In the genomic region with DNA sequence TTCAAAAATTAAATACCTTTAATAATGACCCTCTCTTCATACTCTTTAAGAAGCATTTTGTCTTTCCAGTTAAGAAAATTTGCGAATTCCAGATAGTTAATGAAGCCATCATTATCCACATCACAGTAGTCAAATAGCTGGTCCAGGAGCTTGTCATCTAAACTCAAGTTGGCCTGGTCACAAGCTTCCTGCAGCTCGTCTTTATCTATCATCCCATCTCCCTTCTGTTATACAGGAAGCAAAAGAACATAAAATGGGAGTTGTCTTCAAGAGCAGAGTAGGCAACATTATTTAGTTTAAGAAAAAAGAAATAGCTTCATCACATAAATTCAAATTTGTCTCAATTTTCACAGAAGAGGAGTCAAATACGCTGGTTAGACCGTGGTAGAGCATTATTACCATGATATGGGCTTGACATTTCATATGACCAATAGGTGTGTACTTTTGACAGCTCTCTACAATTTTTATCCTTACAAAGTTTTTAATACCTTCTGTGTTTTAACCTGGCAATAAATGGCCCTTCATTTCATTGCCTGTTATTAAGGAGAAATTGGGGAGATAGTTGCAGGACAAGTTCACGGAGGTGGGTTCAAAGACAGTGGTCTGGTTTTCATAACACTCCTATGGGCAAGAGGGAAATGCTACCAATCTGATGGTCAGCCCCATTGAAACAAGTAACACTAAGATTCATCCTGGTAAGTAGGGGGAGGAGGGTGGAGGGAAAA, we compare ENCODE assay signal across 11 cellular contexts. TPM values are rescaled to one million over a fixed set of nuclear protein-coding genes. Genes with fewer than 3 reads are reported as not detected.
DNase-seq lines count a peak whose midpoint lies in the region; ATAC-seq and TF ChIP-seq lines count a peak whose summit lies in the region.
"Had no signal": no experiment of that assay in that cellular context is flagged by ENCODE, and none has a peak within 500 bp of the region (broad histone marks: within the 10 kb centered on the region; RNA-seq: fewer than 3 reads in every experiment).

No MANE protein-coding gene starts in this region.

- no peaks in the 10 kb centered on the region for H3K27me3 Mint-ChIP-seq in T-cell

- 51 to 52% methylated on average over 5 of the region's 5 CpGs for WGBS in lung, 2 donors

- CTCF ChIA-PET in PC-3 (lab: Charles Lee): no interaction called here
- CTCF ChIA-PET in T-cell (lab: Charles Lee): interaction anchor here (0.6 to 0.7 kb wide), 2 partner anchors 11 to 1992 kb away, joined by 3 read pairs; no protein-coding TSS in a partner anchor

- H3K4me1 ChIP-seq in PC-3 (ENCODE audit: insufficient read depth, low read length): peaks cover 24% of the 10 kb centered on the region
- H3K4me1 ChIP-seq in lung (ENCODE audit: control insufficient read depth in 2 of 2, insufficient read depth in 2 of 2, low read length in 2 of 2): peaks cover 0 to 2% of the 10 kb centered on the region in 2 donors
- peaks cover 0 to 16% (median 11%) of the 10 kb centered on the region in 4 donors for H3K4me1 ChIP-seq in tibial artery

- H3K9ac ChIP-seq in PC-3 (ENCODE audit: low read length): peak overlapping the region; percentile 35; the same call in 1 of the 2 replicates

- H3F3A ChIP-seq in PC-3 (ENCODE audit: low read length, unreplicated experiment): no peaks in the 10 kb centered on the region

- H2AFZ ChIP-seq in PC-3 (ENCODE audit: low read length): peak overlapping the region; percentile 75

- ATAC-seq in PC-3: no peak
- ATAC-seq in lung (ENCODE audit: insufficient read depth, low FRiP score): no peak
- ATAC-seq in T-cell (replicated peaks in 1 of 4): no peak

- peak overlapping the region; percentile 41; the same call in 1 of the 2 replicates for H3K4me3 ChIP-seq in PC-3 (ENCODE audit: low read length)
- H3K4me3 ChIP-seq in choroid plexus epithelial cell (ENCODE audit: low read depth, low read length): peak overlapping the region; percentile 22
- H3K4me3 ChIP-seq in lung: no peak overlapping the region
- H3K4me3 ChIP-seq in tibial artery: peak overlapping the region in 1 of 2 donors; percentile 40

- TSS peak; percentile 91 for BruUV-seq in PC-3 (replicated peaks; lab: Mats Ljungman, UMichigan)

- no peaks in the 10 kb centered on the region for H3K79me2 ChIP-seq in PC-3 (ENCODE audit: low read length)

- DNase-seq in PC-3 (peak; percentile 15), choroid plexus epithelial cell (ENCODE audit: low read depth) (no peak), lung (ENCODE audit: low spot score) (no peak), tibial artery (no peak), NAMALWA (ENCODE audit: low spot score) (no peak), mucosa of gallbladder (ENCODE audit: low spot score) (no peak), T-cell (no peak)
- DNase-seq: activated CD4-positive, alpha-beta T cell treated with anti-CD3 and anti-CD28 coated beads for 48 hours; activated naive CD4-positive, alpha-beta T cell treated with anti-CD3 and anti-CD28 coated beads, Interleukin-2, amount 10 ng/mL, durations not matched to agents 7 days and 5 days; NCI-H2107; SIG-M5 had no signal

- H3K4me1 Mint-ChIP-seq in T-cell: no peaks in the 10 kb centered on the region
- H3K4me1 Mint-ChIP-seq: activated naive CD4-positive, alpha-beta T cell treated with anti-CD3 and anti-CD28 coated beads, Interleukin-2, amount 10 ng/mL, durations not matched to agents 7 days and 5 days had no signal

- no peaks in the 10 kb centered on the region for H3K36me3 Mint-ChIP-seq in T-cell
- H3K36me3 Mint-ChIP-seq: activated naive CD4-positive, alpha-beta T cell treated with anti-CD3 and anti-CD28 coated beads, Interleukin-2, amount 10 ng/mL, durations not matched to agents 7 days and 5 days had no signal

- H3K9me2 ChIP-seq in PC-3 (replicated peaks; ENCODE audit: low read length): no peaks in the 10 kb centered on the region

- H3K4me2 ChIP-seq in PC-3 (ENCODE audit: low read length): peak overlapping the region; percentile 78

- H3K27ac Mint-ChIP-seq in T-cell: no peak overlapping the region
- H3K27ac Mint-ChIP-seq: activated naive CD4-positive, alpha-beta T cell treated with anti-CD3 and anti-CD28 coated beads, Interleukin-2, amount 10 ng/mL, durations not matched to agents 7 days and 5 days had no signal

- POLR2A ChIA-PET in PC-3 (lab: Charles Lee; ENCODE audit: unreplicated experiment) (interaction anchor here (0.5 to 0.6 kb wide), 2 partner anchors 64 to 733 kb away, joined by 3 to 5 read pairs; no protein-coding TSS in a partner anchor), T-cell (lab: Charles Lee) (interaction anchor here (0.5 to 0.6 kb wide), 3 partner anchors 9 to 365 kb away, joined by 3 to 4 read pairs (median 3); no protein-coding TSS in a partner anchor)

- H3K9me3 ChIP-seq in PC-3 (ENCODE audit: low read length): no peaks in the 10 kb centered on the region
- H3K9me3 ChIP-seq in lung (ENCODE audit: control insufficient read depth in 2 of 2, insufficient read depth in 1 of 2, low read length in 1 of 2): no peaks in the 10 kb centered on the region
- H3K9me3 ChIP-seq in tibial artery: no peaks in the 10 kb centered on the region

- no peaks in the 10 kb centered on the region for H4K20me1 ChIP-seq in PC-3 (ENCODE audit: low read length)

- H3K9me3 Mint-ChIP-seq in T-cell: no peaks in the 10 kb centered on the region
- H3K9me3 Mint-ChIP-seq: activated naive CD4-positive, alpha-beta T cell treated with anti-CD3 and anti-CD28 coated beads, Interleukin-2, amount 10 ng/mL, durations not matched to agents 7 days and 5 days had no signal

- H3K36me3 ChIP-seq in PC-3 (ENCODE audit: low read depth, low read length) (no peaks in the 10 kb centered on the region), lung (ENCODE audit: control insufficient read depth in 2 of 2, insufficient read depth in 2 of 2, low read length in 2 of 2) (no peaks in the 10 kb centered on the region), tibial artery (no peaks in the 10 kb centered on the region)

- intact Hi-C loops in PC-3 (cut with micrococcal nuclease) (loop anchor here (1.0 to 5.0 kb wide), 5 partner anchors 59 to 298 kb away; a partner anchor contains a TSS), tibial artery (cut with DNase I; ENCODE audit: low total_unique reads) (loop anchor here (5.0 kb wide), 1 partner anchor 59 kb away; a partner anchor contains a TSS)

- H3K27me3 ChIP-seq in PC-3 (ENCODE audit: low read length) (no peaks in the 10 kb centered on the region), lung (ENCODE audit: control insufficient read depth, insufficient read depth) (no peaks in the 10 kb centered on the region), tibial artery (no peaks in the 10 kb centered on the region)

- TF ChIP-seq CTCF in PC-3 (conservative IDR thresholded peaks at IDR 0.05; ENCODE audit: low read depth, low read length): no peak
- no peak for TF ChIP-seq CTCF in choroid plexus epithelial cell (conservative IDR thresholded peaks at IDR 0.05; ENCODE audit: low read depth, low read length)
- TF ChIP-seq CTCF in lung (IDR thresholded peaks at IDR 0.05; ENCODE audit: control extremely low read depth, extremely low read depth): no peak
- no peak for TF ChIP-seq CTCF in tibial artery (IDR thresholded peaks at IDR 0.05)

- no peak overlapping the region for H3K4me3 Mint-ChIP-seq in T-cell
- H3K4me3 Mint-ChIP-seq: activated naive CD4-positive, alpha-beta T cell treated with anti-CD3 and anti-CD28 coated beads, Interleukin-2, amount 10 ng/mL, durations not matched to agents 7 days and 5 days had no signal

- H3K27ac ChIP-seq in PC-3 (ENCODE audit: low read length): peak overlapping the region; percentile 84
- H3K27ac ChIP-seq in lung (ENCODE audit: low read depth in 1 of 2, low read length in 1 of 2): peak overlapping the region; percentile 7 to 81
- H3K27ac ChIP-seq in tibial artery: peak overlapping the region; percentile 61 to 64

RNA-seq across cellular contexts. Expression of a gene that starts 45.4 kb away (rescaled TPM):
- total RNA-seq in PC-3 (2014; rRNA removed) (not detected in 2 replicates), lung (10 to 100 TPM in 1 of 2 donors, 1 to 10 TPM in 1; 6.0 to 12.5 TPM), mucosa of gallbladder (0.75 TPM), T-cell (1 to 10 TPM in 3 of 5 donors, under 1 TPM in 1, not detected in 1; 0.95 to 1.8 (median 1.2) TPM)
- polyA plus RNA-seq in lung: 1 to 10 TPM; 1.4 to 2.2 TPM

RNA-seq across cellular contexts. Expression of a gene that starts 58.3 kb away (rescaled TPM):
- total RNA-seq in PC-3 (2014; rRNA removed): 61.3 and 86.8 TPM in 2 replicates
- total RNA-seq in lung: 10 to 100 TPM; 52.0 to 91.1 TPM
- 10 to 100 TPM; 36.8 to 44.5 TPM for polyA plus RNA-seq in lung
- total RNA-seq in mucosa of gallbladder: 53.6 TPM
- 10 to 100 TPM; 41.3 to 91.0 (median 54.7) TPM for total RNA-seq in T-cell
